Comparison of ENCODE assay signal across 8 cellular contexts in genomic region chr16:66608241-66609138, GRCh38. TPM values are rescaled to one million over a fixed set of nuclear protein-coding genes. Genes with fewer than 3 reads are reported as not detected.
DNase-seq lines count a peak whose midpoint lies in the region; ATAC-seq and TF ChIP-seq lines count a peak whose summit lies in the region.

No MANE protein-coding gene starts in this region.

- H3K27me3 Mint-ChIP-seq in activated CD4-positive, alpha-beta T cell treated with anti-CD3 and anti-CD28 coated beads for 36 hours = no peaks in the 10 kb centered on the region
- H3K27me3 Mint-ChIP-seq in chondrocyte (ENCODE audit: low read depth) = no peaks in the 10 kb centered on the region

- no peaks in the 10 kb centered on the region for H3K9me3 ChIP-seq in DOHH2 (ENCODE audit: control insufficient read depth, insufficient read depth, low read length)

- H3K4me3 Mint-ChIP-seq in activated CD4-positive, alpha-beta T cell treated with anti-CD3 and anti-CD28 coated beads for 36 hours = no peak overlapping the region
- no peak overlapping the region for H3K4me3 Mint-ChIP-seq in chondrocyte (ENCODE audit: unreplicated experiment)

- peak overlapping the region; percentile 24; the same call in 1 of the 2 replicates for H3K4me2 ChIP-seq in DOHH2 (ENCODE audit: low read length)

- H3K36me3 Mint-ChIP-seq in activated CD4-positive, alpha-beta T cell treated with anti-CD3 and anti-CD28 coated beads for 36 hours (ENCODE audit: low read depth) = peaks cover 46% of the 10 kb centered on the region
- H3K36me3 Mint-ChIP-seq in chondrocyte (ENCODE audit: low read depth) = peaks cover 15% of the 10 kb centered on the region

- ATAC-seq in HG02759 (IDR thresholded peaks at IDR 0.05; ENCODE audit: unreplicated experiment) = peak; percentile 32
- ATAC-seq in activated CD4-positive, alpha-beta T cell treated with anti-CD3 and anti-CD28 coated beads for 36 hours = peak; percentile 50
- ATAC-seq in GM18520 (IDR thresholded peaks at IDR 0.05; ENCODE audit: unreplicated experiment) = no peak

- H3K36me3 ChIP-seq in DOHH2 (ENCODE audit: control insufficient read depth, low read length) = peaks cover 38% of the 10 kb centered on the region

- H3K9me2 ChIP-seq in DOHH2 (replicated peaks; ENCODE audit: control insufficient read depth, low read length) = no peaks in the 10 kb centered on the region

- peak overlapping the region; percentile 78 for H3K27ac Mint-ChIP-seq in activated CD4-positive, alpha-beta T cell treated with anti-CD3 and anti-CD28 coated beads for 36 hours
- peak overlapping the region; percentile 63 for H3K27ac Mint-ChIP-seq in chondrocyte (ENCODE audit: unreplicated experiment)

- H4K20me1 ChIP-seq in DOHH2 (ENCODE audit: control insufficient read depth, insufficient read depth, low read depth, low read length) = peaks cover 7% of the 10 kb centered on the region; the same call in 1 of the 2 replicates

- H3K9me3 Mint-ChIP-seq in activated CD4-positive, alpha-beta T cell treated with anti-CD3 and anti-CD28 coated beads for 36 hours (ENCODE audit: low read depth) = no peaks in the 10 kb centered on the region
- H3K9me3 Mint-ChIP-seq in chondrocyte (ENCODE audit: low read depth) = no peaks in the 10 kb centered on the region

- peaks cover 13% of the 10 kb centered on the region for H3K79me2 ChIP-seq in DOHH2 (ENCODE audit: control insufficient read depth, low read length)

- peaks cover 35% of the 10 kb centered on the region for H3K4me1 Mint-ChIP-seq in activated CD4-positive, alpha-beta T cell treated with anti-CD3 and anti-CD28 coated beads for 36 hours
- H3K4me1 Mint-ChIP-seq in chondrocyte (ENCODE audit: low read depth) = peaks cover 36% of the 10 kb centered on the region

- TF ChIP-seq CTCF in DOHH2 (IDR thresholded peaks at IDR 0.05; ENCODE audit: low read depth, low read length, poor library complexity, severe bottlenecking) (peak; percentile 97), chondrocyte (IDR thresholded peaks at IDR 0.05) (peak; percentile 97)

- intact Hi-C loops in activated CD4-positive, alpha-beta T cell treated with anti-CD3 and anti-CD28 coated beads for 36 hours (cut with DNase I, micrococcal nuclease) = loop anchor here (1.0 to 5.0 kb wide), 4 partner anchors 42 to 319 kb away; partner anchors contain the start of genes CMTM4 (in 1 of the 2) and RRAD (in 1 of the 2)

- H3F3A ChIP-seq in DOHH2 (ENCODE audit: control insufficient read depth, insufficient read depth) = peaks cover 10% of the 10 kb centered on the region

- no peaks in the 10 kb centered on the region for H3K27me3 ChIP-seq in DOHH2 (ENCODE audit: control insufficient read depth, low read length)

- POLR2A ChIA-PET in activated CD4-positive, alpha-beta T cell treated with anti-CD3 and anti-CD28 coated beads for 36 hours (lab: Charles Lee) = interaction anchor here (0.6 to 1.0 kb wide), 3 partner anchors 85 to 303 kb away, joined by 3 to 4 read pairs (median 4); no protein-coding TSS in a partner anchor

- CTCF ChIA-PET in activated CD4-positive, alpha-beta T cell treated with anti-CD3 and anti-CD28 coated beads for 36 hours (lab: Charles Lee) = interaction anchor here (0.6 to 3.4 kb wide), 32 partner anchors 8 to 323 kb away, joined by 3 to 28 read pairs (median 4); partner anchors contain the start of gene CKLF

- DNase-seq in NCI-H345 (lab: John Stamatoyannopoulos, UW) (peak; percentile 65), chondrocyte (ENCODE audit: low spot score) (no peak), left kidney (ENCODE audit: low read depth, low spot score) (peak; percentile 95)
- DNase-seq in activated CD4-positive, alpha-beta T cell treated with anti-CD3 and anti-CD28 coated beads for 36 hours = peak; percentile 92
- peak; percentile 90 for DNase-seq in stimulated activated CD4-positive, alpha-beta T cell treated with anti-CD3 and anti-CD28 coated beads, Interleukin-4, amount 100 ng/mL, for 1 hour

- no peak overlapping the region for H3K27ac ChIP-seq in DOHH2 (ENCODE audit: low read depth, low read length)

- no peak overlapping the region for H3K4me3 ChIP-seq in DOHH2 (ENCODE audit: low read length)

- H3K4me1 ChIP-seq in DOHH2 (ENCODE audit: control insufficient read depth, low read length) = peaks cover 43% of the 10 kb centered on the region

RNA-seq across cellular contexts. Expression of gene CMTM3, which starts 4.0 kb away (rescaled TPM):
- total RNA-seq in activated CD4-positive, alpha-beta T cell treated with anti-CD3 and anti-CD28 coated beads for 36 hours = 10 to 100 TPM; 53.7 to 59.7 TPM
- total RNA-seq in chondrocyte = 76.5 to 77.8 TPM (median 77.6 TPM) in 3 replicates

RNA-seq across cellular contexts. Expression of gene CMTM2, which starts 29.2 kb away (rescaled TPM):
- total RNA-seq in activated CD4-positive, alpha-beta T cell treated with anti-CD3 and anti-CD28 coated beads for 36 hours = under 1 TPM in 1 of 2 experiments, not detected in 1; 0.51 TPM
- not detected in 3 replicates for total RNA-seq in chondrocyte

RNA-seq across cellular contexts. Expression of gene CMTM1, which starts 42.3 kb away (rescaled TPM):
- 10 to 100 TPM in 1 of 2 experiments, 1 to 10 TPM in 1; 6.4 to 11.8 TPM for total RNA-seq in activated CD4-positive, alpha-beta T cell treated with anti-CD3 and anti-CD28 coated beads for 36 hours
- total RNA-seq in chondrocyte = 6.3 to 11.9 TPM (median 9.6 TPM) in 3 replicates

RNA-seq across cellular contexts. Expression of gene CKLF, which starts 56.1 kb away (rescaled TPM):
- total RNA-seq in activated CD4-positive, alpha-beta T cell treated with anti-CD3 and anti-CD28 coated beads for 36 hours = 100 to 1,000 TPM in 1 of 2 experiments, 10 to 100 TPM in 1; 93.5 to 122 TPM
- total RNA-seq in chondrocyte = 47.3 to 52.8 TPM (median 51.9 TPM) in 3 replicates

RNA-seq across cellular contexts. Expression of gene TK2, which starts 58.6 kb away (rescaled TPM):
- total RNA-seq in activated CD4-positive, alpha-beta T cell treated with anti-CD3 and anti-CD28 coated beads for 36 hours = 1 to 10 TPM; 3.8 to 6.4 TPM
- 30.4 to 34.3 TPM (median 33.6 TPM) in 3 replicates for total RNA-seq in chondrocyte
